20 cellular contexts compared by ENCODE assay signal in the genomic region with DNA sequence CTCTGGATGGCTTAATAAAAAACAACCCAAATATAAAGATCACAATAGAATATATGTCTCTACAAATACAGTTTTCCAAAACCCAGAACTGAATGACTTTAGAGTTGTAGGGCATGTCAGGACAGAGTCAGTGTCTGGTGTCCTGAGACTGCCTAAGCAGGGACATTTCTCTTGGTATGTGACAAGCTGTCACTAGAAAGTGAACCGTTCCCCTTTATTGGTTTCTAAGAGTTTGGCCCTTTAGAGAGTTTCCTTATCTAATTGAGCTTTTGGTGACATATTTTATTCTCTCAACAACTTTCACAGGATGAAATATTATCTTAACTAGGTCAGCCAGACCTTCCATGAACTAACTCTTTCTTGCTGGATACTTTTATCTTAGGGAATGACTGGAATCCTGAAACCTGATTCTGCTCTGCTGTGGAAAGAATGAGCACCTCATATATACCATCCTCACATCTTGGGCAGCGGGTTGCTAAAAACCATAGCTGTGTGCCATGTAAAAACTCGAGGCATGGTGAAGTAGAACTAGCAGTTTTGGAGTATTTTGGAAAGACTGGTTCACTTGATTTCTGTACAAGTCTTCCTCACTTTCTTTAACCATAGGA.
DNase-seq lines count a peak whose midpoint lies in the region; ATAC-seq lines count a peak whose summit lies in the region.
"Had no signal": no experiment of that assay in that cellular context is flagged by ENCODE, and none has a peak within 500 bp of the region (broad histone marks: within the 10 kb centered on the region; RNA-seq: fewer than 3 reads in every experiment).

No MANE protein-coding gene starts in this region.

- DNase-seq in amniotic epithelial cell (ENCODE audit: low read depth) (peak; percentile 32), iris pigment epithelial cell (ENCODE audit: low read depth) (peak; percentile 26), NCI-H1417 treated with DMSO at 0.1 percent for 48 hours (lab: John Stamatoyannopoulos, UW) (no peak)
- DNase-seq in stimulated activated CD4-positive, alpha-beta T cell treated with anti-CD3 and anti-CD28 coated beads, Interleukin-15, amount 100 ng/mL, for 24 hours = no peak
- DNase-seq: AML-193; C1 segment of cervical spinal cord; CD8-positive, alpha-beta T cell; DMS153; NCI-H1092 treated with DMSO at 0.1 percent for 48 hours; NCI-H2029 treated with DMSO at 0.1 percent for 48 hours; NCI-H345; NCI-H524; NCI-H774; NK-92 treated with Interleukin-12 subunit alpha and Interleukin-12 subunit beta, amount 100 ng/mL, for 24 hours; SIG-M5; SK-N-SH had no signal

- ATAC-seq in GM18868 (IDR thresholded peaks at IDR 0.05; ENCODE audit: unreplicated experiment) (peak; percentile 41), HG02798 (IDR thresholded peaks at IDR 0.05; ENCODE audit: poor library complexity, unreplicated experiment) (peak; percentile 43), GM21529 (IDR thresholded peaks at IDR 0.05; ENCODE audit: unreplicated experiment) (no peak)
- ATAC-seq: CD8-positive, alpha-beta T cell; HepG2 had no signal

Comparison
In these comparisons a context has a peak if more than half of its experiments do, and no peak if none do; other contexts are left out.
1. DNase-seq: peak in amniotic epithelial cell (single experiment) and iris pigment epithelial cell (single experiment); none in stimulated activated CD4-positive, alpha-beta T cell treated with anti-CD3 and anti-CD28 coated beads, Interleukin-15, amount 100 ng/mL, for 24 hours (single experiment) and NCI-H1417 treated with DMSO at 0.1 percent for 48 hours (single experiment).